15 cellular contexts compared by ENCODE assay signal in genomic region chr5:74392698-74393431, GRCh38.
DNase-seq lines count a peak whose midpoint lies in the region; ATAC-seq, FAIRE-seq and TF ChIP-seq lines count a peak whose summit lies in the region.
"Had no signal": no experiment of that assay in that cellular context is flagged by ENCODE, and none has a peak within 500 bp of the region (broad histone marks: within the 10 kb centered on the region; RNA-seq: fewer than 3 reads in every experiment).

No MANE protein-coding gene starts in this region.

- no peaks in the 10 kb centered on the region for H3K27me3 ChIP-seq in mesenchymal stem cell (ENCODE audit: control insufficient read depth in 1 of 2, insufficient read depth in 1 of 2, low read length in 2 of 2)
- H3K27me3 ChIP-seq in pancreas, result no peaks in the 10 kb centered on the region
- H3K27me3 ChIP-seq: right lobe of liver had no signal

- peak overlapping the region; percentile 46 to 85 for H3K4ac ChIP-seq in mesenchymal stem cell (ENCODE audit: low read depth in 1 of 2, low read length in 2 of 2)

- H3K27ac Mint-ChIP-seq in brain, result peak overlapping the region in 4 of 5 experiments; percentile 6 to 82 (median 8)
- H3K27ac Mint-ChIP-seq: activated B cell treated with CpG ODN at 0.5 μM for 24 hours, B cell had no signal

- H3K27me3 Mint-ChIP-seq in brain, result peaks cover 3% of the 10 kb centered on the region
- H3K27me3 Mint-ChIP-seq: activated B cell treated with CpG ODN at 0.5 μM for 24 hours had no signal

- H3K27ac ChIP-seq in mesenchymal stem cell (ENCODE audit: low read length, poor library complexity, severe bottlenecking) (no peak overlapping the region), pancreas (peak overlapping the region in 2 of 4 donors; percentile 42 to 53)
- H3K27ac ChIP-seq: right lobe of liver had no signal

- FAIRE-seq in pancreas (lab: Jason Lieb, UNC), result no peak

- no peak overlapping the region for H3K23ac ChIP-seq in mesenchymal stem cell (ENCODE audit: low read length in 2 of 2)

- no peaks in the 10 kb centered on the region for H3K36me3 ChIP-seq in mesenchymal stem cell (ENCODE audit: control insufficient read depth in 1 of 2, insufficient read depth in 2 of 2, low read depth in 1 of 2, low read length in 2 of 2)
- no peaks in the 10 kb centered on the region for H3K36me3 ChIP-seq in pancreas
- H3K36me3 ChIP-seq: right lobe of liver had no signal

- H2BK12ac ChIP-seq in mesenchymal stem cell (ENCODE audit: low read length in 2 of 2), result peak overlapping the region in 1 of 2 experiments; percentile 77

- H2BK15ac ChIP-seq in mesenchymal stem cell (ENCODE audit: low read depth, poor library complexity, severe bottlenecking), result no peak overlapping the region

- no peak overlapping the region for H3K4me3 Mint-ChIP-seq in brain
- H3K4me3 Mint-ChIP-seq: activated B cell treated with CpG ODN at 0.5 μM for 24 hours; activated T-cell treated with anti-CD3 and anti-CD28 coated beads, Interleukin-2, amount 50 U/mL, for 4 hours; B cell had no signal

- peak overlapping the region; percentile 37 to 87 for H3K18ac ChIP-seq in mesenchymal stem cell (ENCODE audit: low read depth in 1 of 2, low read length in 2 of 2)

- peaks cover 59% of the 10 kb centered on the region for H3K4me1 Mint-ChIP-seq in brain
- H3K4me1 Mint-ChIP-seq: activated B cell treated with CpG ODN at 0.5 μM for 24 hours, B cell had no signal

- 26% methylated on average over 3 of the region's 3 CpGs for WGBS in mesenchymal stem cell
- 71 to 79% methylated on average over 3 of the region's 3 CpGs for WGBS in pancreas, 2 donors

- no peak overlapping the region for H3K14ac ChIP-seq in mesenchymal stem cell (ENCODE audit: low read length in 2 of 2)

- H3K79me1 ChIP-seq in mesenchymal stem cell (replicated peaks; ENCODE audit: low read length, poor library complexity, severe bottlenecking), result no peaks in the 10 kb centered on the region

- H3K9me3 Mint-ChIP-seq in brain, result peaks cover 0 to 7% (median under 1%) of the 10 kb centered on the region in 5 experiments
- H3K9me3 Mint-ChIP-seq: activated B cell treated with CpG ODN at 0.5 μM for 24 hours; activated T-cell treated with anti-CD3 and anti-CD28 coated beads, Interleukin-2, amount 50 U/mL, for 4 hours had no signal

- H3K4me1 ChIP-seq in mesenchymal stem cell (ENCODE audit: control insufficient read depth, insufficient read depth, low read depth, low read length) (peaks cover 5% of the 10 kb centered on the region), pancreas (peaks cover 0 to 56% (median 0%) of the 10 kb centered on the region in 3 donors)
- H3K4me1 ChIP-seq: right lobe of liver had no signal

- peak overlapping the region; percentile 31 for H2AFZ ChIP-seq in mesenchymal stem cell (ENCODE audit: low read depth, low read length)

- no peaks in the 10 kb centered on the region for H3K36me3 Mint-ChIP-seq in brain

- H3K9ac ChIP-seq in mesenchymal stem cell (ENCODE audit: low read length), result no peak overlapping the region

- H3K9me3 ChIP-seq in mesenchymal stem cell (ENCODE audit: control insufficient read depth, low read length) (no peaks in the 10 kb centered on the region), pancreas (no peaks in the 10 kb centered on the region)
- H3K9me3 ChIP-seq: right lobe of liver had no signal

- no peak overlapping the region for H3K4me2 ChIP-seq in mesenchymal stem cell (ENCODE audit: low read length, poor library complexity, severe bottlenecking)

- no peak for ATAC-seq in HG02588 (IDR thresholded peaks at IDR 0.05; ENCODE audit: unreplicated experiment)
- no peak for ATAC-seq in HG02571 (IDR thresholded peaks at IDR 0.05; ENCODE audit: unreplicated experiment)
- ATAC-seq in pancreas, result no peak
- no peak for ATAC-seq in GM21825 (IDR thresholded peaks at IDR 0.05; ENCODE audit: unreplicated experiment)
- ATAC-seq: activated T-cell treated with anti-CD3 and anti-CD28 coated beads, Interleukin-2, amount 50 U/mL, for 4 hours; right lobe of liver had no signal

- no peak overlapping the region for H3K4me3 ChIP-seq in mesenchymal stem cell (ENCODE audit: insufficient read depth in 1 of 2, low read depth in 1 of 2, low read length in 2 of 2)
- H3K4me3 ChIP-seq in pancreas, result no peak overlapping the region
- H3K4me3 ChIP-seq: right lobe of liver had no signal

- no peak overlapping the region for H2BK120ac ChIP-seq in mesenchymal stem cell (ENCODE audit: low read depth, low read length)

- H4K8ac ChIP-seq in mesenchymal stem cell (ENCODE audit: low read length), result peak overlapping the region; percentile 27

- no peak overlapping the region for H2AK5ac ChIP-seq in mesenchymal stem cell (ENCODE audit: low read length, severe bottlenecking)

- H4K91ac ChIP-seq in mesenchymal stem cell (ENCODE audit: low read length), result no peak overlapping the region

- H2BK5ac ChIP-seq in mesenchymal stem cell (ENCODE audit: low read depth, low read length, poor library complexity, severe bottlenecking), result no peak overlapping the region

- DNase-seq in DMS79 (lab: John Stamatoyannopoulos, UW), result peak; percentile 45
- DNase-seq in M059J (ENCODE audit: low read depth), result peak; percentile 85
- peak; percentile 78 for DNase-seq in mesenchymal stem cell
- no peak for DNase-seq in pancreas
- DNase-seq: activated B cell treated with CpG ODN at 0.5 μM for 24 hours; activated T-cell treated with anti-CD3 and anti-CD28 coated beads, Interleukin-2, amount 50 U/mL, for 4 hours; NCI-H1092; NCI-H510A; right lobe of liver; SHP77 had no signal

- intact Hi-C loops in pancreas (cut with DNase I), result no loop called here

- no peak for TF ChIP-seq CTCF in brain (conservative IDR thresholded peaks at IDR 0.05)
- no peak for TF ChIP-seq CTCF in pancreas (IDR thresholded peaks at IDR 0.05)

Comparison
In these comparisons a context has a peak if more than half of its experiments do, and no peak if none do; other contexts are left out.
1. DNase-seq: peak in DMS79 (single experiment), M059J (single experiment) and mesenchymal stem cell (single experiment); none in pancreas (0 of 6).